In the genomic region with DNA sequence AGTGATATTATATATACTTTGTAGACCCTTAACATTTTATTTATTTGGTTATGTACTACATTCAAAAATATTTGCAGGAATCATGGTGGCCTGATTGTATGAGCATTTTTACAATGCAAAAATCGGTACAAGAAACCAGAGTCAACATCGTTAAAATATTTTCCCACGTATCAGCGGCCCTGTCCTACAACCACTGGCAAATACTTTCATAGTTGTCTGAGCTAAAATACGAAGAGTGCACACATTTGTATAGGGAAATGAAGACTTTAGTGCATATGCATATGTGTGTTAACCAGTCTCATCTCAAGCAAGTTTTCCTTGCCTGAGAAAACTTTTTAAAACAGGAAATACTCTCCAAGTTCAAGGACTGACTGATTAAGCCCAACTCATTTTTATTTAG, we compare ENCODE assay signal across 21 cellular contexts. TPM values are rescaled to one million over a fixed set of nuclear protein-coding genes. Genes with fewer than 3 reads are reported as not detected.
DNase-seq lines count a peak whose midpoint lies in the region; ATAC-seq and TF ChIP-seq lines count a peak whose summit lies in the region.
"Had no signal": no experiment of that assay in that cellular context is flagged by ENCODE, and none has a peak within 500 bp of the region (broad histone marks: within the 10 kb centered on the region; RNA-seq: fewer than 3 reads in every experiment).

No MANE protein-coding gene starts in this region.

- DNase-seq in BJ (ENCODE audit: low read depth) (peak; percentile 70), LNCaP clone FGC (ENCODE audit: low read depth) (peak; percentile 27), SJSA1 (ENCODE audit: low read depth in 1 of 2, low spot score in 2 of 2) (no peak), osteocyte (ENCODE audit: extremely low spot score, unreplicated experiment) (no peak), tibial nerve (ENCODE audit: low spot score in 2 of 2) (no peak), activated gamma-delta T cell treated with Interleukin-2 at 50 U/mL for 16 hours (no peak)
- no peak for DNase-seq in NK-92 treated with Interleukin-12 subunit alpha and Interleukin-12 subunit beta, amount 100 ng/mL, for 24 hours (lab: John Stamatoyannopoulos, UW)
- DNase-seq: 8988T; C1 segment of cervical spinal cord; CD4-positive, CD25-positive, alpha-beta regulatory T cell; CD8-positive, alpha-beta memory T cell; COR-L47; DMS 273 treated with DMSO at 0.1 percent for 48 hours; GF-D8; HCEC 1CT; KBM-7 had no signal

- H3K27me3 ChIP-seq in BJ (ENCODE audit: control insufficient read depth, insufficient read depth, low read length) (no peaks in the 10 kb centered on the region), SJSA1 (replicated peaks) (no peaks in the 10 kb centered on the region), tibial nerve (no peaks in the 10 kb centered on the region)

- no peak for TF ChIP-seq POLR2A in tibial nerve (IDR thresholded peaks at IDR 0.05)

- TF ChIP-seq EP300 in tibial nerve (IDR thresholded peaks at IDR 0.05): no peak

- peak overlapping the region; percentile 18 for H3K27ac Mint-ChIP-seq in osteocyte (ENCODE audit: unreplicated experiment)
- H3K27ac Mint-ChIP-seq: B cell; CD4-positive, CD25-positive, alpha-beta regulatory T cell; CD8-positive, alpha-beta memory T cell; GM23338; IgD-negative memory B cell had no signal

- H3K36me3 ChIP-seq in BJ (ENCODE audit: control insufficient read depth, insufficient read depth, low read length) (no peaks in the 10 kb centered on the region), SJSA1 (no peaks in the 10 kb centered on the region), tibial nerve (no peaks in the 10 kb centered on the region)

- H3K36me3 Mint-ChIP-seq in osteocyte (ENCODE audit: unreplicated experiment): peaks cover 12% of the 10 kb centered on the region
- H3K36me3 Mint-ChIP-seq: CD4-positive, CD25-positive, alpha-beta regulatory T cell; CD8-positive, alpha-beta memory T cell; IgD-negative memory B cell had no signal

- no peak overlapping the region for H3K4me3 Mint-ChIP-seq in osteocyte (ENCODE audit: unreplicated experiment)
- H3K4me3 Mint-ChIP-seq: B cell; CD4-positive, CD25-positive, alpha-beta regulatory T cell; CD8-positive, alpha-beta memory T cell; GM23338; IgD-negative memory B cell had no signal

- H3K4me1 ChIP-seq in SJSA1 (replicated peaks): peaks cover 18% of the 10 kb centered on the region
- peaks cover 0 to 21% (median 0%) of the 10 kb centered on the region in 4 donors for H3K4me1 ChIP-seq in tibial nerve

- H3K9me3 Mint-ChIP-seq in osteocyte (ENCODE audit: unreplicated experiment): peaks cover 4% of the 10 kb centered on the region
- H3K9me3 Mint-ChIP-seq: CD8-positive, alpha-beta memory T cell; GM23338; IgD-negative memory B cell had no signal

- H3K27ac ChIP-seq in SJSA1 (peak overlapping the region; percentile 19; the same call in 1 of the 2 replicates), tibial nerve (no peak overlapping the region)

- POLR2A ChIA-PET in BJ (lab: Charles Lee): interaction anchor here (0.6 kb wide), 1 partner anchor 329 kb away, joined by 3 read pairs; no protein-coding TSS in a partner anchor

- H3K4me3 ChIP-seq in BJ (ENCODE audit: low read depth, low read length): no peak overlapping the region
- no peak overlapping the region for H3K4me3 ChIP-seq in LNCaP clone FGC (ENCODE audit: low read depth, low read length)
- H3K4me3 ChIP-seq in SJSA1: no peak overlapping the region
- no peak overlapping the region for H3K4me3 ChIP-seq in tibial nerve
- H3K4me3 ChIP-seq: GM23338 had no signal

- ATAC-seq in HG03571 (IDR thresholded peaks at IDR 0.05; ENCODE audit: unreplicated experiment): no peak
- ATAC-seq: GM23338, HepG2 had no signal

- peaks cover 27% of the 10 kb centered on the region for H3K4me1 Mint-ChIP-seq in osteocyte (ENCODE audit: unreplicated experiment)
- H3K4me1 Mint-ChIP-seq: B cell; CD4-positive, CD25-positive, alpha-beta regulatory T cell; CD8-positive, alpha-beta memory T cell; GM23338 had no signal

- no peak for TF ChIP-seq CTCF in BJ (IDR thresholded peaks at IDR 0.05; ENCODE audit: insufficient read depth, low read depth, low read length)
- TF ChIP-seq CTCF in LNCaP clone FGC (IDR thresholded peaks at IDR 0.05; ENCODE audit: control insufficient read depth, extremely low read depth, insufficient read depth): no peak
- TF ChIP-seq CTCF in osteocyte (IDR thresholded peaks at IDR 0.05): no peak
- TF ChIP-seq CTCF in tibial nerve (IDR thresholded peaks at IDR 0.05): no peak

- H3K9me3 ChIP-seq in SJSA1 (replicated peaks) (no peaks in the 10 kb centered on the region), tibial nerve (no peaks in the 10 kb centered on the region)

- H3K27me3 Mint-ChIP-seq in osteocyte (ENCODE audit: unreplicated experiment): no peaks in the 10 kb centered on the region
- H3K27me3 Mint-ChIP-seq: B cell, IgD-negative memory B cell had no signal

- CTCF ChIA-PET in BJ (lab: Yijun Ruan, JAX): no interaction called here

- 61 to 69% methylated on average over 5 of the region's 5 CpGs for WGBS in tibial nerve, 2 donors

RNA-seq across cellular contexts. Expression of a gene that starts 35.9 kb away (rescaled TPM):
- 2.8 and 3.4 TPM in 2 replicates for polyA plus RNA-seq in BJ (2011; rRNA removed)
- polyA minus RNA-seq in BJ (2011; rRNA and poly(A)+ RNA removed): 3.7 and 9.2 TPM in 2 replicates
- total RNA-seq in SJSA1 (2014; rRNA removed; shearing (Covaris generic)): 0.53 and 1.5 TPM in 2 replicates
- total RNA-seq in osteocyte (18.5 and 18.9 TPM in 2 replicates), tibial nerve (10 to 100 TPM in 3 of 4 donors, 1 to 10 TPM in 1; 5.7 to 27.5 (median 15.3) TPM)

Comparison
In these comparisons a context has a peak if more than half of its experiments do, and no peak if none do; other contexts are left out.
1. DNase-seq: peak in BJ (single experiment) and LNCaP clone FGC (single experiment); none in SJSA1 (0 of 2), osteocyte (single experiment), NK-92 treated with Interleukin-12 subunit alpha and Interleukin-12 subunit beta, amount 100 ng/mL, for 24 hours (single experiment), tibial nerve (0 of 2) and activated gamma-delta T cell treated with Interleukin-2 at 50 U/mL for 16 hours (single experiment).